Comparison of ENCODE assay signal across 8 cellular contexts in the genomic region with DNA sequence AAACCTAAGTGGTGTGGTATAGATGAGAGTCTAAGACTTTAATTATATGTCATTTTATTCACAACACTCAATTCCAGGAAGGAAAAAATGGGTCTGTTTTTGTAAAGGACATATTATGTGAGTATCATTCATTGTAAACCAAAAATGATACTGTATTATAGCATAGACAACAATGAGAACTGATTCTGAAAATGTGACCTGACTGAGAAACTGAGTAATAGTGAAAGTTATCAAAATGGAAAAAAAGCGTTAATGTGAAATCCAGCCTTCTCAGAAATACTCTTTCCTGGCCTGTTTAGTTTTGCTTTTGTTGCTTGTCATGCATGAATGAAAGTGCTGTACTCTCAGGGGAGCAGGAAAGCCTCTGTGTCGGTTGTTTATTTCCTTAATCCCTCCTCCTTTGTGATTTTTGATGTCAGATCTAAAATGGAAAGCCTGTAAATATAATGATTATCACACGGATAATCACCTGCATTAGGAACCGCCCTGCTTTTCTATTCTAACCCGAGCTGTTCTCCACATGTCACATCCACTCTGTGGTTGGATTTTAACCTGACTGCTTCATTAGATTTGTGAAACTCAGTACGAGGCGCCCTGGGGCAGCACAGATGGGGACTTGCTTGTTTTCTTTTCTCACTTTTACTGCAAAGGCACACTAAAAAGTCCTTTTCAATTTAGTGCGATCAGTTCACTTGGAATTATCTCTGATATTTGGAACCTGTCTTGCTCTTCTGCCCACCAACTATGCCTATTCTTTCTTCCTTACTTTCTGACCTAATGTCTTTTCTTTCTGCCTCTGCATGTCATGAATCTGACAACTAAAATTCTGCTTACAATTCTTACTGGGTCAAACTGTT.
DNase-seq lines count a peak whose midpoint lies in the region; ATAC-seq and TF ChIP-seq lines count a peak whose summit lies in the region.

No MANE protein-coding gene starts in this region.

- peaks cover 22% of the 10 kb centered on the region for H3K36me3 Mint-ChIP-seq in activated CD8-positive, alpha-beta T cell treated with anti-CD3 and anti-CD28 coated beads for 36 hours (ENCODE audit: low read depth)
- H3K36me3 Mint-ChIP-seq in Calu3 (ENCODE audit: insufficient read depth, unreplicated experiment) = no peaks in the 10 kb centered on the region

- H3K36me3 ChIP-seq in GM23248 (ENCODE audit: low read depth) (no peaks in the 10 kb centered on the region), esophagus muscularis mucosa (no peaks in the 10 kb centered on the region)

- H3K27ac ChIP-seq in GM23248 = no peak overlapping the region
- H3K27ac ChIP-seq in esophagus muscularis mucosa (replicated peaks in 1 of 4) = peak overlapping the region; percentile 58 to 74 (median 68)

- intact Hi-C loops in activated CD8-positive, alpha-beta T cell treated with anti-CD3 and anti-CD28 coated beads for 36 hours (cut with micrococcal nuclease) = loop anchor here (5.0 kb wide), 1 partner anchor 242 kb away; a partner anchor contains a TSS
- intact Hi-C loops in esophagus muscularis mucosa (cut with DNase I) = loop anchor here (10.0 kb wide), 1 partner anchor 239 kb away; a partner anchor contains a TSS
- intact Hi-C loops in Calu3 (cut with micrococcal nuclease; ENCODE audit: unreplicated experiment) = no loop called here

- no peaks in the 10 kb centered on the region for H3K9me2 ChIP-seq in GM23248 (ENCODE audit: insufficient read depth)

- POLR2A ChIA-PET in activated CD8-positive, alpha-beta T cell treated with anti-CD3 and anti-CD28 coated beads for 36 hours (lab: Charles Lee) = no interaction called here

- peak overlapping the region; percentile 92 for H3K27ac Mint-ChIP-seq in activated CD8-positive, alpha-beta T cell treated with anti-CD3 and anti-CD28 coated beads for 36 hours
- no peak overlapping the region for H3K27ac Mint-ChIP-seq in Calu3 (ENCODE audit: unreplicated experiment)

- TF ChIP-seq POLR2A in esophagus muscularis mucosa (IDR thresholded peaks at IDR 0.05; ENCODE audit: low read depth) = no peak

- H3K27me3 Mint-ChIP-seq in activated CD8-positive, alpha-beta T cell treated with anti-CD3 and anti-CD28 coated beads for 36 hours = no peaks in the 10 kb centered on the region
- H3K27me3 Mint-ChIP-seq in Calu3 (ENCODE audit: unreplicated experiment) = no peaks in the 10 kb centered on the region

- no peaks in the 10 kb centered on the region for H4K20me1 ChIP-seq in GM23248 (ENCODE audit: insufficient read depth)

- DNase-seq in GM12864 (ENCODE audit: low read depth) = peak; percentile 81
- DNase-seq in GM23248 = peak; percentile 29
- peak; percentile 42 for DNase-seq in NCI-H1105 treated with DMSO at 0.1 percent for 48 hours (lab: John Stamatoyannopoulos, UW)
- DNase-seq in activated CD8-positive, alpha-beta T cell treated with anti-CD3 and anti-CD28 coated beads for 36 hours = peak; percentile 70
- DNase-seq in esophagus muscularis mucosa (ENCODE audit: extremely low spot score) = no peak
- peak; percentile 14 for DNase-seq in retinal pigment epithelial cell (ENCODE audit: low read depth)
- no peak for DNase-seq in amniotic stem cell (lab: John Stamatoyannopoulos, UW)
- no peak for DNase-seq in Calu3

- WGBS in GM23248 (ENCODE audit: low coverage in 1 of 2, low lambda C conversion rate in 2 of 2, missing lambda C conversion rate in 2 of 2), 2 experiments = 15% methylated on average over 8 of the region's 8 CpGs
- WGBS in esophagus muscularis mucosa = 16% methylated on average over 8 of the region's 8 CpGs

- H3K4me2 ChIP-seq in GM23248 (ENCODE audit: unreplicated experiment) = peak overlapping the region; percentile 60

- H3K4me3 ChIP-seq in GM12864 (ENCODE audit: low read depth, low read length) (peak overlapping the region; percentile 25), GM23248 (peak overlapping the region; percentile 47), esophagus muscularis mucosa (peak overlapping the region; percentile 21 to 33 (median 29)), retinal pigment epithelial cell (ENCODE audit: low read length) (no peak overlapping the region)

- peak overlapping the region; percentile 77 for H3K4me3 Mint-ChIP-seq in activated CD8-positive, alpha-beta T cell treated with anti-CD3 and anti-CD28 coated beads for 36 hours
- no peak overlapping the region for H3K4me3 Mint-ChIP-seq in Calu3 (ENCODE audit: low read depth, unreplicated experiment)

- no peak for TF ChIP-seq CTCF in GM12864 (IDR thresholded peaks at IDR 0.05; ENCODE audit: low read depth, low read length, missing control alignments)
- TF ChIP-seq CTCF in activated CD8-positive, alpha-beta T cell treated with anti-CD3 and anti-CD28 coated beads for 36 hours (IDR thresholded peaks at IDR 0.05) = no peak
- no peak for TF ChIP-seq CTCF in esophagus muscularis mucosa (IDR thresholded peaks at IDR 0.05)
- no peak for TF ChIP-seq CTCF in retinal pigment epithelial cell (conservative IDR thresholded peaks at IDR 0.05; ENCODE audit: low read depth, low read length)
- TF ChIP-seq CTCF in Calu3 (IDR thresholded peaks at IDR 0.05; ENCODE audit: unreplicated experiment) = no peak

- H3K79me2 ChIP-seq in GM23248 (ENCODE audit: insufficient read depth) = no peaks in the 10 kb centered on the region

- ATAC-seq in activated CD8-positive, alpha-beta T cell treated with anti-CD3 and anti-CD28 coated beads for 36 hours = peak; percentile 76

- in situ Hi-C loops in GM23248 (cut with MboI) = no loop called here

- BruUV-seq in Calu3 (replicated peaks; lab: Mats Ljungman, UMichigan) = no TSS peak

- no peaks in the 10 kb centered on the region for H3K9me3 ChIP-seq in GM23248 (ENCODE audit: low read depth)
- H3K9me3 ChIP-seq in esophagus muscularis mucosa = no peaks in the 10 kb centered on the region

- CTCF ChIA-PET in activated CD8-positive, alpha-beta T cell treated with anti-CD3 and anti-CD28 coated beads for 36 hours (lab: Charles Lee) = no interaction called here
- CTCF ChIA-PET in Calu3 (lab: Charles Lee) = no interaction called here

- peak overlapping the region; percentile 30 for H3K9ac ChIP-seq in GM23248

- H2AFZ ChIP-seq in GM23248 = peak overlapping the region; percentile 72

- TF ChIP-seq EP300 in esophagus muscularis mucosa (IDR thresholded peaks at IDR 0.05) = no peak

- H3K4me1 Mint-ChIP-seq in activated CD8-positive, alpha-beta T cell treated with anti-CD3 and anti-CD28 coated beads for 36 hours (ENCODE audit: low read depth) = peaks cover 70% of the 10 kb centered on the region
- H3K4me1 Mint-ChIP-seq in Calu3 (ENCODE audit: low read depth, unreplicated experiment) = peaks cover 11% of the 10 kb centered on the region

- H3K27me3 ChIP-seq in GM23248 (replicated peaks; ENCODE audit: insufficient read depth) = no peaks in the 10 kb centered on the region
- H3K27me3 ChIP-seq in esophagus muscularis mucosa = no peaks in the 10 kb centered on the region

- peaks cover 27% of the 10 kb centered on the region for H3K4me1 ChIP-seq in GM23248 (ENCODE audit: insufficient read depth)
- H3K4me1 ChIP-seq in esophagus muscularis mucosa = peaks cover 49 to 57% (median 56%) of the 10 kb centered on the region in 4 donors

- H3F3A ChIP-seq in GM23248 (ENCODE audit: insufficient read depth) = peaks cover 11% of the 10 kb centered on the region

- H3K9me3 Mint-ChIP-seq in activated CD8-positive, alpha-beta T cell treated with anti-CD3 and anti-CD28 coated beads for 36 hours = peaks cover 11% of the 10 kb centered on the region
- no peaks in the 10 kb centered on the region for H3K9me3 Mint-ChIP-seq in Calu3 (ENCODE audit: low read depth, unreplicated experiment)

Comparison
In these comparisons a context has a peak if more than half of its experiments do, and no peak if none do; other contexts are left out.
1. DNase-seq: peak in GM12864 (single experiment), GM23248 (single experiment), NCI-H1105 treated with DMSO at 0.1 percent for 48 hours (single experiment), activated CD8-positive, alpha-beta T cell treated with anti-CD3 and anti-CD28 coated beads for 36 hours (single experiment) and retinal pigment epithelial cell (single experiment); none in esophagus muscularis mucosa (single experiment), amniotic stem cell (single experiment) and Calu3 (single experiment).